In genomic region chr5:168377525-168377924, GRCh38 we compare ENCODE assay signal across 21 cellular contexts.
"Had no signal": no experiment of that assay in that cellular context is flagged by ENCODE, and none has a peak within 500 bp of the region (broad histone marks: within the 10 kb centered on the region; RNA-seq: fewer than 3 reads in every experiment).

No MANE protein-coding gene starts in this region.

- H3K4me1 Mint-ChIP-seq: stimulated activated naive CD8-positive, alpha-beta T cell treated with anti-CD3 and anti-CD28 coated beads, Interleukin-15, amount 100 ng/mL, for 72 hours had no signal

- ATAC-seq: foreskin keratinocyte; left colon; lower lobe of right lung; naive thymus-derived CD8-positive, alpha-beta T cell; psoas muscle; right cardiac atrium; stimulated activated naive CD8-positive, alpha-beta T cell treated with anti-CD3 and anti-CD28 coated beads, Interleukin-15, amount 100 ng/mL, for 72 hours had no signal

- H3K27ac Mint-ChIP-seq: activated B cell treated with CpG ODN at 0.5 μM for 24 hours; activated naive CD8-positive, alpha-beta T cell treated with anti-CD3 and anti-CD28 coated beads, Interleukin-2, amount 10 ng/mL, durations not matched to agents 7 days and 5 days; activated T-helper 1 cell treated with anti-CD3 and anti-CD28 coated beads, Interleukin-12 subunit alpha, Interleukin-12 subunit beta, Interleukin-2, Interleukin-4 antibody, amounts not matched to agents 30 ng/mL and 10 ng/mL and 1 ng/mL, durations not matched to agents 14 hours and 24 hours and 36 hours; naive thymus-derived CD8-positive, alpha-beta T cell; stimulated activated naive CD8-positive, alpha-beta T cell treated with anti-CD3 and anti-CD28 coated beads, Interleukin-15, amount 100 ng/mL, for 72 hours had no signal

- H3K9me3 Mint-ChIP-seq: activated B cell treated with CpG ODN at 0.5 μM for 24 hours; activated naive CD8-positive, alpha-beta T cell treated with anti-CD3 and anti-CD28 coated beads, Interleukin-2, amount 10 ng/mL, durations not matched to agents 7 days and 5 days; activated T-helper 1 cell treated with anti-CD3 and anti-CD28 coated beads, Interleukin-12 subunit alpha, Interleukin-12 subunit beta, Interleukin-2, Interleukin-4 antibody, amounts not matched to agents 30 ng/mL and 10 ng/mL and 1 ng/mL, durations not matched to agents 14 hours and 24 hours and 36 hours; stimulated activated naive CD8-positive, alpha-beta T cell treated with anti-CD3 and anti-CD28 coated beads, Interleukin-15, amount 100 ng/mL, for 72 hours had no signal

- H3K27me3 Mint-ChIP-seq: activated B cell treated with CpG ODN at 0.5 μM for 24 hours; stimulated activated naive CD8-positive, alpha-beta T cell treated with anti-CD3 and anti-CD28 coated beads, Interleukin-15, amount 100 ng/mL, for 72 hours had no signal

- H3K4me3 Mint-ChIP-seq: activated B cell treated with CpG ODN at 0.5 μM for 24 hours; activated naive CD8-positive, alpha-beta T cell treated with anti-CD3 and anti-CD28 coated beads, Interleukin-2, amount 10 ng/mL, durations not matched to agents 7 days and 5 days; activated T-helper 1 cell treated with anti-CD3 and anti-CD28 coated beads, Interleukin-12 subunit alpha, Interleukin-12 subunit beta, Interleukin-2, Interleukin-4 antibody, amounts not matched to agents 30 ng/mL and 10 ng/mL and 1 ng/mL, durations not matched to agents 14 hours and 24 hours and 36 hours; naive thymus-derived CD8-positive, alpha-beta T cell; stimulated activated naive CD8-positive, alpha-beta T cell treated with anti-CD3 and anti-CD28 coated beads, Interleukin-15, amount 100 ng/mL, for 72 hours had no signal

- H3K36me3 Mint-ChIP-seq: activated naive CD8-positive, alpha-beta T cell treated with anti-CD3 and anti-CD28 coated beads, Interleukin-2, amount 10 ng/mL, durations not matched to agents 7 days and 5 days had no signal

- H3K4me3 ChIP-seq: cardiac muscle cell, hepatocyte, lower lobe of right lung, psoas muscle, skin epidermis, suprapubic skin, vagina had no signal

- DNase-seq: activated B cell treated with CpG ODN at 0.5 μM for 24 hours; activated CD4-positive, alpha-beta T cell treated with anti-CD3 and anti-CD28 coated beads for 4 hours; activated naive CD8-positive, alpha-beta T cell treated with anti-CD3 and anti-CD28 coated beads, Interleukin-2, amount 10 ng/mL, durations not matched to agents 7 days and 5 days; activated T-cell treated with anti-CD3 and anti-CD28 coated beads for 4 hours; amygdala; foreskin keratinocyte; left colon; lower lobe of right lung; naive thymus-derived CD8-positive, alpha-beta T cell; psoas muscle; right cardiac atrium; stimulated activated CD4-positive, alpha-beta T cell treated with anti-CD3 and anti-CD28 coated beads, Interleukin-15, amount 100 ng/mL, for 24 hours; stimulated activated CD4-positive, alpha-beta T cell treated with anti-CD3 and anti-CD28 coated beads, Interleukin-2, amount 100 ng/mL, for 48 hours; stimulated activated naive CD8-positive, alpha-beta T cell treated with anti-CD3 and anti-CD28 coated beads, Interleukin-15, amount 100 ng/mL, for 72 hours; trophoblast cell had no signal
